In genomic region chr3:172024679-172025078, GRCh38 we compare ENCODE assay signal across 7 cellular contexts.
"Had no signal": no experiment of that assay in that cellular context is flagged by ENCODE, and none has a peak within 500 bp of the region (broad histone marks: within the 10 kb centered on the region; RNA-seq: fewer than 3 reads in every experiment).

No MANE protein-coding gene starts in this region.

- FAIRE-seq: H1, H54, HTR-8/SVneo had no signal

- H3K27ac Mint-ChIP-seq: GM23338, H9 had no signal

- H2AFZ ChIP-seq: GM23338 had no signal

- H3K4me1 Mint-ChIP-seq: GM23338, H9 had no signal

- H3K4me3 ChIP-seq: GM23338 had no signal

- DNase-seq: H9, HCEC 1CT, KBM-7 had no signal

- ATAC-seq: GM23338 had no signal

- H3K4me2 ChIP-seq: GM23338 had no signal

- H3K9me3 Mint-ChIP-seq: GM23338, H9 had no signal

- H3K4me3 Mint-ChIP-seq: GM23338, H9 had no signal
